Comparison of ENCODE assay signal across 8 cellular contexts in the genomic region with DNA sequence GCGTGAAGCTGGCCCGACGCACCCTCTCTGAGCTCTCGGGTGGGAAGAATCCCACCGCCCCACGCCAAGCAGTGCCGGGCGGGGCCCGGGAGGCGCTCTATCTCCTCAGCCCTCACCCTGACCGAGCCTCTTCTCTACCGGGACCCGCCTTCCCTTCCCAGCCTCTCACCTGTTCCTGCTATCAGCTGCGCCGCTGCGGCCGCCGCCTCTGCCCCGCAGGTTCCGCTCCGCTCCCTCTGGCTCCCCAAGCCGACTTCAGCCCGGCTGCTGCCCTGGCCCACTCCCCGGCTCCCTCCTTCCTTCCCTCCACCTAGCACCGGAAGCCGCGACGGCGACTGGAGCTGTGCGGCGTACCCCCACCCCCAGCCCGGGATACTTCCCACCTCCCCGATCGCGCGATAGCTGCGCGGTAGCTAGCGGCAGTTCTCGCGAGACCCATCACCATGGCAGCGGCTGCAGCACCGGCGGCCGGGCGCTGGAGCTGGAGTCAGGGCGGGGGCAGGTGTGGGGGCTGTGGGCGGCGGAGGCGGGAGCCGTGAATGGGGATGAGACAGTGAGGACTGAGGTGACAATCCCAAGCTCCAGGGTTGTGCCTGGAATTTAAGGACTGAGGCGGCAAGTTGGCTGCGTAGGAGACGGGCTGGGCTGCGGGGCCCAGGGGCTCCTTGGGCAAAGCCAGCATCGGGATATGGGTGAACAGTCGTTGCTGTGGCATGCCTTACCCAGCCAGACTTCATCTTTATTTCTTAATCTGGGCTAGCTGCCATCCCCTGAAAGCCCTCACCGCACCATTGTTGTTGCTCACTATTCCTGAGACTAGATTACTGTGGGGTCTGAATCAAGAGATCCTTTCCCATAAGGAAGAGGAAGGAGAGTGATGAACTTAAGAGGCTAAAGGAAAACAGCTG. TPM values are rescaled to one million over a fixed set of nuclear protein-coding genes. Genes with fewer than 3 reads are reported as not detected.
DNase-seq lines count a peak whose midpoint lies in the region; ATAC-seq, FAIRE-seq and TF ChIP-seq lines count a peak whose summit lies in the region.

TSS of gene ARF3 (minus strand) at position 347 of the 908 bp plus-strand sequence. CDS start 16,392 bp downstream, outside the sequence.

- intact Hi-C loops in left ventricle myocardium superior (cut with micrococcal nuclease), result no loop called here
- intact Hi-C loops in psoas muscle (cut with DNase I), result no loop called here

- ATAC-seq in HG02852 (IDR thresholded peaks at IDR 0.05; ENCODE audit: unreplicated experiment), result peak; percentile 82
- ATAC-seq in left ventricle myocardium superior, result peak; percentile 96
- ATAC-seq in psoas muscle, result peak; percentile 96 to 99 (median 97)

- H3K9me3 ChIP-seq in psoas muscle, result no peaks in the 10 kb centered on the region

- WGBS in psoas muscle, 3 donors, result 1% methylated on average over 50 to 58 of the region's 58 CpGs
- under 1% methylated on average over 58 of the region's 58 CpGs for WGBS in urinary bladder

- peak within 1 kb of the TSS; percentile 81 for H3K27ac ChIP-seq in angular gyrus (ENCODE audit: low read depth, low read length)
- H3K27ac ChIP-seq in psoas muscle, result peak within 1 kb of the TSS; percentile 62
- peak within 1 kb of the TSS; percentile 72 for H3K27ac ChIP-seq in urinary bladder (ENCODE audit: low read depth)

- no peak for TF ChIP-seq CTCF in psoas muscle (IDR thresholded peaks at IDR 0.05)

- FAIRE-seq in GM12891 (lab: Jason Lieb, UNC), result peak; percentile 90

- H3K4me1 ChIP-seq in psoas muscle (peaks cover 17% of the 10 kb centered on the region), urinary bladder (ENCODE audit: insufficient read depth) (no peaks in the 10 kb centered on the region)

- peaks cover 0 to 5% (median 0%) of the 10 kb centered on the region in 3 donors for H3K27me3 ChIP-seq in psoas muscle (ENCODE audit: insufficient read depth in 3 of 3, low read length in 2 of 3)

- DNase-seq in GM12891 (ENCODE audit: insufficient read length, low spot score), result peak; percentile 97
- peak; percentile 89 to 96 for DNase-seq in NCI-H187 (lab: John Stamatoyannopoulos, UW)
- DNase-seq in T-helper 2 cell, result peak; percentile 85 to 95 (median 88)
- DNase-seq in left ventricle myocardium superior, result peak; percentile 97
- peak; percentile 94 to 96 for DNase-seq in psoas muscle

- H3K36me3 ChIP-seq in psoas muscle (ENCODE audit: insufficient read depth in 1 of 2, low read depth in 1 of 2), result peaks cover 0 to 11% of the 10 kb centered on the region in 2 donors
- peaks cover 1% of the 10 kb centered on the region for H3K36me3 ChIP-seq in urinary bladder (ENCODE audit: insufficient read depth)

- H3K4me3 ChIP-seq in psoas muscle (peak within 1 kb of the TSS; percentile 80), urinary bladder (ENCODE audit: low read depth, low read length) (peak within 1 kb of the TSS; percentile 91)

- TF ChIP-seq POLR2A in GM12891 (IDR thresholded peaks at IDR 0.05; ENCODE audit: low read depth, low read length), result peak; percentile 78

TF ChIP-seq in GM12891, 5 proteins besides CTCF, POLR2A, EP300 and RAD21:
- TF ChIP-seq SPI1 (IDR thresholded peaks at IDR 0.05; ENCODE audit: low read depth, low read length) (no peak), POLR2AphosphoS5 (IDR thresholded peaks at IDR 0.05; ENCODE audit: low read depth, low read length) (peak; percentile 71; the same call in 1 of the 2 replicates), TAF1 (IDR thresholded peaks at IDR 0.05; ENCODE audit: low read depth, low read length) (peak; percentile 62; the same call in 1 of the 2 replicates), PAX5 (IDR thresholded peaks at IDR 0.05; ENCODE audit: insufficient read depth, low read length, severe bottlenecking) (no peak), POU2F2 (IDR thresholded peaks at IDR 0.05; ENCODE audit: low read depth, low read length) (peak; percentile 8; the same call in 1 of the 2 replicates)

RNA-seq across cellular contexts. Expression of gene ARF3, which starts in this region (rescaled TPM):
- 121 TPM for polyA plus RNA-seq in GM12891 (2012; ENCODE audit: low read depth, missing spikeins)
- total RNA-seq in left ventricle myocardium superior (44.8 TPM), psoas muscle (10 to 100 TPM; 17.4 to 27.0 (median 22.3) TPM), urinary bladder (25.1 TPM)
- polyA plus RNA-seq in psoas muscle (10 to 100 TPM in 2 of 3 donors, 1 to 10 TPM in 1; 7.4 to 18.1 (median 13.2) TPM), urinary bladder (78.6 TPM)

Comparison
In these comparisons a context has a peak if more than half of its experiments do, and no peak if none do; other contexts are left out.
1. Peak in every context shown above with its lines: DNase-seq, ATAC-seq, H3K4me3 ChIP-seq and H3K27ac ChIP-seq.